ENCODE assay signal across 2 cellular contexts in the genomic region with DNA sequence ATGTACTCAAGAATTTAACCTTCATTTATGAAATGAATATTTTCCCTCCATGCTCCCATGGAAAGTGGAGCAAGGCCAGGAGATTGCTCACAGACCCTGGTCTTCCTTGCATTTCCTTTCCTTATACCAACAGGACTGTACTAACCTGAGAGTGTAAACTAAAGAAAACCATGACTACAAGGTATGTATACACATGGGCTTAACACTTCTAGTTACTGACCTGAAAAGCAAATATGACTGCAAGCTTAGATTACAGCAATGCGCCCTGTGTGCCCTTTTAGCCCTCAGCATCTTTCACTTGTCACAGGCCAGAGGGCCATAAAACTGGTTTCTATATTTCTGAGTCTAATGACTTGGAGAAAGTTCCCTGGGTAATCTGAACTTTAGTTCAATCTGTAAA.
TF ChIP-seq lines count a peak whose summit lies in the region.

No MANE protein-coding gene starts in this region.

TF ChIP-seq in GM12878, 131 proteins besides CTCF, POLR2A, EP300 and RAD21:
- TF ChIP-seq CBX3 (IDR thresholded peaks at IDR 0.05; ENCODE audit: borderline replicate concordance, low read depth): no peak
- TF ChIP-seq, protein P1, sequence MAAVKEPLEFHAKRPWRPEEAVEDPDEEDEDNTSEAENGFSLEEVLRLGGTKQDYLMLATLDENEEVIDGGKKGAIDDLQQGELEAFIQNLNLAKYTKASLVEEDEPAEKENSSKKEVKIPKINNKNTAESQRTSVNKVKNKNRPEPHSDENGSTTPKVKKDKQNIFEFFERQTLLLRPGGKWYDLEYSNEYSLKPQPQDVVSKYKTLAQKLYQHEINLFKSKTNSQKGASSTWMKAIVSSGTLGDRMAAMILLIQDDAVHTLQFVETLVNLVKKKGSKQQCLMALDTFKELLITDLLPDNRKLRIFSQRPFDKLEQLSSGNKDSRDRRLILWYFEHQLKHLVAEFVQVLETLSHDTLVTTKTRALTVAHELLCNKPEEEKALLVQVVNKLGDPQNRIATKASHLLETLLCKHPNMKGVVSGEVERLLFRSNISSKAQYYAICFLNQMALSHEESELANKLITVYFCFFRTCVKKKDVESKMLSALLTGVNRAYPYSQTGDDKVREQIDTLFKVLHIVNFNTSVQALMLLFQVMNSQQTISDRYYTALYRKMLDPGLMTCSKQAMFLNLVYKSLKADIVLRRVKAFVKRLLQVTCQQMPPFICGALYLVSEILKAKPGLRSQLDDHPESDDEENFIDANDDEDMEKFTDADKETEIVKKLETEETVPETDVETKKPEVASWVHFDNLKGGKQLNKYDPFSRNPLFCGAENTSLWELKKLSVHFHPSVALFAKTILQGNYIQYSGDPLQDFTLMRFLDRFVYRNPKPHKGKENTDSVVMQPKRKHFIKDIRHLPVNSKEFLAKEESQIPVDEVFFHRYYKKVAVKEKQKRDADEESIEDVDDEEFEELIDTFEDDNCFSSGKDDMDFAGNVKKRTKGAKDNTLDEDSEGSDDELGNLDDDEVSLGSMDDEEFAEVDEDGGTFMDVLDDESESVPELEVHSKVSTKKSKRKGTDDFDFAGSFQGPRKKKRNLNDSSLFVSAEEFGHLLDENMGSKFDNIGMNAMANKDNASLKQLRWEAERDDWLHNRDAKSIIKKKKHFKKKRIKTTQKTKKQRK (IDR thresholded peaks at IDR 0.05; ENCODE audit: low read depth, low read length): no peak
- no peak for TF ChIP-seq STAT1 (conservative IDR thresholded peaks at IDR 0.05)
- no peak for TF ChIP-seq CBX5 (IDR thresholded peaks at IDR 0.05; ENCODE audit: low read depth)
- no peak for TF ChIP-seq CREB1 (IDR thresholded peaks at IDR 0.05; ENCODE audit: low read depth)
- TF ChIP-seq, protein P2, sequence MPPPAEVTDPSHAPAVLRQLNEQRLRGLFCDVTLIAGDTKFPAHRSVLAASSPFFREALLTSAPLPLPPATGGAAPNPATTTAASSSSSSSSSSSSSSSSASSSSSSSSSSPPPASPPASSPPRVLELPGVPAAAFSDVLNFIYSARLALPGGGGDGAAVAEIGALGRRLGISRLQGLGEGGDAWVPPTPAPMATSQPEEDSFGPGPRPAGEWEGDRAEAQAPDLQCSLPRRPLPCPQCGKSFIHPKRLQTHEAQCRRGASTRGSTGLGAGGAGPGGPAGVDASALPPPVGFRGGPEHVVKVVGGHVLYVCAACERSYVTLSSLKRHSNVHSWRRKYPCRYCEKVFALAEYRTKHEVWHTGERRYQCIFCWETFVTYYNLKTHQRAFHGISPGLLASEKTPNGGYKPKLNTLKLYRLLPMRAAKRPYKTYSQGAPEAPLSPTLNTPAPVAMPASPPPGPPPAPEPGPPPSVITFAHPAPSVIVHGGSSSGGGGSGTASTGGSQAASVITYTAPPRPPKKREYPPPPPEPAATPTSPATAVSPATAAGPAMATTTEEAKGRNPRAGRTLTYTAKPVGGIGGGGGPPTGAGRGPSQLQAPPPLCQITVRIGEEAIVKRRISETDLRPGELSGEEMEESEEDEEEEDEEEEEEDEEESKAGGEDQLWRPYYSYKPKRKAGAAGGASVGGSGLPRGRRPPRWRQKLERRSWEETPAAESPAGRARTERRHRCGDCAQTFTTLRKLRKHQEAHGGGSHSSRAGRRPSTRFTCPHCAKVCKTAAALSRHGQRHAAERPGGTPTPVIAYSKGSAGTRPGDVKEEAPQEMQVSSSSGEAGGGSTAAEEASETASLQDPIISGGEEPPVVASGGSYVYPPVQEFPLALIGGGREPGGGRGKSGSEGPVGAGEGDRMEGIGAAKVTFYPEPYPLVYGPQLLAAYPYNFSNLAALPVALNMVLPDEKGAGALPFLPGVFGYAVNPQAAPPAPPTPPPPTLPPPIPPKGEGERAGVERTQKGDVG (CRISPR knock-in tag; IDR thresholded peaks at IDR 0.05): no peak
- no peak for TF ChIP-seq SMAD1 (IDR thresholded peaks at IDR 0.05; ENCODE audit: low read depth, partially characterized antibody)
- TF ChIP-seq SMC3 (IDR thresholded peaks at IDR 0.05; ENCODE audit: borderline replicate concordance, low read length): no peak
- TF ChIP-seq, protein P3, sequence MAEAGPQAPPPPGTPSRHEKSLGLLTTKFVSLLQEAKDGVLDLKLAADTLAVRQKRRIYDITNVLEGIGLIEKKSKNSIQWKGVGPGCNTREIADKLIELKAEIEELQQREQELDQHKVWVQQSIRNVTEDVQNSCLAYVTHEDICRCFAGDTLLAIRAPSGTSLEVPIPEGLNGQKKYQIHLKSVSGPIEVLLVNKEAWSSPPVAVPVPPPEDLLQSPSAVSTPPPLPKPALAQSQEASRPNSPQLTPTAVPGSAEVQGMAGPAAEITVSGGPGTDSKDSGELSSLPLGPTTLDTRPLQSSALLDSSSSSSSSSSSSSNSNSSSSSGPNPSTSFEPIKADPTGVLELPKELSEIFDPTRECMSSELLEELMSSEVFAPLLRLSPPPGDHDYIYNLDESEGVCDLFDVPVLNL (IDR thresholded peaks at IDR 0.05; ENCODE audit: low read depth, low read length): no peak
- no peak for TF ChIP-seq SUZ12 (IDR thresholded peaks at IDR 0.05; ENCODE audit: unreplicated experiment)
- TF ChIP-seq NFIC (IDR thresholded peaks at IDR 0.05; ENCODE audit: low read depth, low read length): no peak

TF ChIP-seq in HepG2, 621 proteins besides CTCF, POLR2A, EP300 and RAD21 (continues in another document):
- TF ChIP-seq HMG20B (CRISPR knock-in tag; conservative IDR thresholded peaks at IDR 0.05) (0 out of 2 replicates have a peak, but pooled peaks have one; percentile 54), PAF1 (CRISPR knock-in tag; IDR thresholded peaks at IDR 0.05) (no peak), KLF13 (CRISPR knock-in tag; IDR thresholded peaks at IDR 0.05) (no peak), NR2F6 (IDR thresholded peaks at IDR 0.05) (peak; percentile 84), NR2F6 (CRISPR knock-in tag; IDR thresholded peaks at IDR 0.05) (peak; percentile 81), ZNF44 (CRISPR knock-in tag; IDR thresholded peaks at IDR 0.05) (no peak), ZNF292 (CRISPR knock-in tag; IDR thresholded peaks at IDR 0.05; ENCODE audit: borderline replicate concordance, low read depth) (peak; percentile 66; the same call in 1 of the 2 replicates), ZNF225 (CRISPR knock-in tag; IDR thresholded peaks at IDR 0.05) (no peak), ZC3H13 (CRISPR knock-in tag; IDR thresholded peaks at IDR 0.05) (no peak), FIP1L1 (IDR thresholded peaks at IDR 0.05; ENCODE audit: borderline replicate concordance, insufficient read depth, low read depth, low read length) (no peak), RXRA (CRISPR knock-in tag; IDR thresholded peaks at IDR 0.05) (peak; percentile 42; the same call in 1 of the 2 replicates), PHF5A (CRISPR knock-in tag; IDR thresholded peaks at IDR 0.05; ENCODE audit: low read depth, unreplicated experiment) (no peak), BCL6 (CRISPR knock-in tag; IDR thresholded peaks at IDR 0.05) (peak; percentile 95), MIXL1 (CRISPR knock-in tag; IDR thresholded peaks at IDR 0.05) (peak; percentile 80), RFXANK (CRISPR knock-in tag; IDR thresholded peaks at IDR 0.05) (no peak), ATF7-NPFF (CRISPR knock-in tag; IDR thresholded peaks at IDR 0.05; ENCODE audit: low read depth) (no peak), PHF21A (CRISPR knock-in tag; IDR thresholded peaks at IDR 0.05) (0 out of 2 replicates have a peak, but pooled peaks have one; percentile 19), TCF7 (IDR thresholded peaks at IDR 0.05; ENCODE audit: low read depth) (peak; percentile 49; the same call in 1 of the 2 replicates), PLRG1 (conservative IDR thresholded peaks at IDR 0.05) (no peak), SAP130 (CRISPR knock-in tag; IDR thresholded peaks at IDR 0.05; ENCODE audit: low read depth) (peak; percentile 80), SRSF1 (optimal IDR thresholded peaks at IDR 0.05; ENCODE audit: low read depth, low read length) (no peak), FOXO1 (CRISPR knock-in tag; IDR thresholded peaks at IDR 0.05) (peak; percentile 72; the same call in 1 of the 2 replicates), RNF2 (conservative IDR thresholded peaks at IDR 0.05; ENCODE audit: low read depth) (no peak), HOXA3 (CRISPR knock-in tag; IDR thresholded peaks at IDR 0.05) (0 out of 2 replicates have a peak, but pooled peaks have one; percentile 41), ARNT2 (CRISPR knock-in tag; IDR thresholded peaks at IDR 0.05; ENCODE audit: low read depth) (no peak)
- TF ChIP-seq, protein P4, sequence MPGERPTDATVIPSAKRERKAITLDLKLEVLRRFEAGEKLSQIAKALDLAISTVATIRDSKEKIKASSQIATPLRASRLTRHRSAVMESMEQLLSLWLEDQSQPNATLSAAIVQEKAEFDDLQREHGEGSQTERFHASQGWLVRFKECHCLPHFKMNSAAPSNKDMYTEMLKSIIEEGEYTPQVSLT (CRISPR knock-in tag; IDR thresholded peaks at IDR 0.05; ENCODE audit: borderline replicate concordance, low read depth): no peak
- TF ChIP-seq, protein P5, sequence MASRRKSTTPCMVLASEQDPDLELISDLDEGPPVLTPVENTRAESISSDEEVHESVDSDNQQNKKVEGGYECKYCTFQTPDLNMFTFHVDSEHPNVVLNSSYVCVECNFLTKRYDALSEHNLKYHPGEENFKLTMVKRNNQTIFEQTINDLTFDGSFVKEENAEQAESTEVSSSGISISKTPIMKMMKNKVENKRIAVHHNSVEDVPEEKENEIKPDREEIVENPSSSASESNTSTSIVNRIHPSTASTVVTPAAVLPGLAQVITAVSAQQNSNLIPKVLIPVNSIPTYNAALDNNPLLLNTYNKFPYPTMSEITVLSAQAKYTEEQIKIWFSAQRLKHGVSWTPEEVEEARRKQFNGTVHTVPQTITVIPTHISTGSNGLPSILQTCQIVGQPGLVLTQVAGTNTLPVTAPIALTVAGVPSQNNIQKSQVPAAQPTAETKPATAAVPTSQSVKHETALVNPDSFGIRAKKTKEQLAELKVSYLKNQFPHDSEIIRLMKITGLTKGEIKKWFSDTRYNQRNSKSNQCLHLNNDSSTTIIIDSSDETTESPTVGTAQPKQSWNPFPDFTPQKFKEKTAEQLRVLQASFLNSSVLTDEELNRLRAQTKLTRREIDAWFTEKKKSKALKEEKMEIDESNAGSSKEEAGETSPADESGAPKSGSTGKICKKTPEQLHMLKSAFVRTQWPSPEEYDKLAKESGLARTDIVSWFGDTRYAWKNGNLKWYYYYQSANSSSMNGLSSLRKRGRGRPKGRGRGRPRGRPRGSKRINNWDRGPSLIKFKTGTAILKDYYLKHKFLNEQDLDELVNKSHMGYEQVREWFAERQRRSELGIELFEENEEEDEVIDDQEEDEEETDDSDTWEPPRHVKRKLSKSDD (CRISPR knock-in tag; IDR thresholded peaks at IDR 0.05; ENCODE audit: low read depth): peak; percentile 56; the same call in 1 of the 2 replicates
- TF ChIP-seq, protein P6, sequence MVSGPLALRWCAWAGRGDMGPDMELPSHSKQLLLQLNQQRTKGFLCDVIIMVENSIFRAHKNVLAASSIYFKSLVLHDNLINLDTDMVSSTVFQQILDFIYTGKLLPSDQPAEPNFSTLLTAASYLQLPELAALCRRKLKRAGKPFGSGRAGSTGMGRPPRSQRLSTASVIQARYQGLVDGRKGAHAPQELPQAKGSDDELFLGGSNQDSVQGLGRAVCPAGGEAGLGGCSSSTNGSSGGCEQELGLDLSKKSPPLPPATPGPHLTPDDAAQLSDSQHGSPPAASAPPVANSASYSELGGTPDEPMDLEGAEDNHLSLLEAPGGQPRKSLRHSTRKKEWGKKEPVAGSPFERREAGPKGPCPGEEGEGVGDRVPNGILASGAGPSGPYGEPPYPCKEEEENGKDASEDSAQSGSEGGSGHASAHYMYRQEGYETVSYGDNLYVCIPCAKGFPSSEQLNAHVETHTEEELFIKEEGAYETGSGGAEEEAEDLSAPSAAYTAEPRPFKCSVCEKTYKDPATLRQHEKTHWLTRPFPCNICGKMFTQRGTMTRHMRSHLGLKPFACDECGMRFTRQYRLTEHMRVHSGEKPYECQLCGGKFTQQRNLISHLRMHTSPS (CRISPR knock-in tag; IDR thresholded peaks at IDR 0.05; ENCODE audit: low read depth): no peak
- TF ChIP-seq, protein P7, sequence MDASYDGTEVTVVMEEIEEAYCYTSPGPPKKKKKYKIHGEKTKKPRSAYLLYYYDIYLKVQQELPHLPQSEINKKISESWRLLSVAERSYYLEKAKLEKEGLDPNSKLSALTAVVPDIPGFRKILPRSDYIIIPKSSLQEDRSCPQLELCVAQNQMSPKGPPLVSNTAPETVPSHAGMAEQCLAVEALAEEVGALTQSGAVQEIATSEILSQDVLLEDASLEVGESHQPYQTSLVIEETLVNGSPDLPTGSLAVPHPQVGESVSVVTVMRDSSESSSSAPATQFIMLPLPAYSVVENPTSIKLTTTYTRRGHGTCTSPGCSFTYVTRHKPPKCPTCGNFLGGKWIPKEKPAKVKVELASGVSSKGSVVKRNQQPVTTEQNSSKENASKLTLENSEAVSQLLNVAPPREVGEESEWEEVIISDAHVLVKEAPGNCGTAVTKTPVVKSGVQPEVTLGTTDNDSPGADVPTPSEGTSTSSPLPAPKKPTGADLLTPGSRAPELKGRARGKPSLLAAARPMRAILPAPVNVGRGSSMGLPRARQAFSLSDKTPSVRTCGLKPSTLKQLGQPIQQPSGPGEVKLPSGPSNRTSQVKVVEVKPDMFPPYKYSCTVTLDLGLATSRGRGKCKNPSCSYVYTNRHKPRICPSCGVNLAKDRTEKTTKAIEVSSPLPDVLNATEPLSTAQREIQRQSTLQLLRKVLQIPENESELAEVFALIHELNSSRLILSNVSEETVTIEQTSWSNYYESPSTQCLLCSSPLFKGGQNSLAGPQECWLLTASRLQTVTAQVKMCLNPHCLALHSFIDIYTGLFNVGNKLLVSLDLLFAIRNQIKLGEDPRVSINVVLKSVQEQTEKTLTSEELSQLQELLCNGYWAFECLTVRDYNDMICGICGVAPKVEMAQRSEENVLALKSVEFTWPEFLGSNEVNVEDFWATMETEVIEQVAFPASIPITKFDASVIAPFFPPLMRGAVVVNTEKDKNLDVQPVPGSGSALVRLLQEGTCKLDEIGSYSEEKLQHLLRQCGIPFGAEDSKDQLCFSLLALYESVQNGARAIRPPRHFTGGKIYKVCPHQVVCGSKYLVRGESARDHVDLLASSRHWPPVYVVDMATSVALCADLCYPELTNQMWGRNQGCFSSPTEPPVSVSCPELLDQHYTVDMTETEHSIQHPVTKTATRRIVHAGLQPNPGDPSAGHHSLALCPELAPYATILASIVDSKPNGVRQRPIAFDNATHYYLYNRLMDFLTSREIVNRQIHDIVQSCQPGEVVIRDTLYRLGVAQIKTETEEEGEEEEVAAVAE (CRISPR knock-in tag; IDR thresholded peaks at IDR 0.05; ENCODE audit: borderline replicate concordance): no peak
